Comparison of ENCODE assay signal across 14 cellular contexts in genomic region chr4:36286481-36286871, GRCh38. TPM values are rescaled to one million over a fixed set of nuclear protein-coding genes. Genes with fewer than 3 reads are reported as not detected.
DNase-seq lines count a peak whose midpoint lies in the region; ATAC-seq and TF ChIP-seq lines count a peak whose summit lies in the region.
"Had no signal": no experiment of that assay in that cellular context is flagged by ENCODE, and none has a peak within 500 bp of the region (broad histone marks: within the 10 kb centered on the region; RNA-seq: fewer than 3 reads in every experiment).

No MANE protein-coding gene starts in this region.

- H3K36me3 ChIP-seq in upper lobe of right lung, result no peaks in the 10 kb centered on the region

- ATAC-seq in activated CD4-positive, alpha-beta T cell treated with anti-CD3 and anti-CD28 coated beads for 36 hours, result no peak
- ATAC-seq in HG03103 (IDR thresholded peaks at IDR 0.05; ENCODE audit: low read depth, unreplicated experiment), result peak; percentile 14
- ATAC-seq in activated naive CD4-positive, alpha-beta T cell treated with anti-CD3 and anti-CD28 coated beads, Interleukin-2, amount 50 U/mL, for 72 hours, result no peak
- no peak for ATAC-seq in natural killer cell treated with Interleukin-12 subunit alpha and Interleukin-12 subunit beta and Interleukin-15 and Interleukin-18, amount 100 ng/mL, for 72 hours
- no peak for ATAC-seq in GM21515 (IDR thresholded peaks at IDR 0.05; ENCODE audit: unreplicated experiment)
- ATAC-seq in upper lobe of right lung, result no peak

- peaks cover 2% of the 10 kb centered on the region for H3K27me3 Mint-ChIP-seq in activated CD4-positive, alpha-beta T cell treated with anti-CD3 and anti-CD28 coated beads for 36 hours
- no peaks in the 10 kb centered on the region for H3K27me3 Mint-ChIP-seq in natural killer cell treated with Interleukin-12 subunit alpha and Interleukin-12 subunit beta and Interleukin-15 and Interleukin-18, amount 100 ng/mL, for 72 hours

- H3K9me3 Mint-ChIP-seq in activated CD4-positive, alpha-beta T cell treated with anti-CD3 and anti-CD28 coated beads for 36 hours (ENCODE audit: low read depth), result peaks cover 4% of the 10 kb centered on the region
- peaks cover 4 to 9% of the 10 kb centered on the region in 2 donors for H3K9me3 Mint-ChIP-seq in activated naive CD4-positive, alpha-beta T cell treated with anti-CD3 and anti-CD28 coated beads, Interleukin-2, amount 50 U/mL, for 72 hours
- no peaks in the 10 kb centered on the region for H3K9me3 Mint-ChIP-seq in natural killer cell treated with Interleukin-12 subunit alpha and Interleukin-12 subunit beta and Interleukin-15 and Interleukin-18, amount 100 ng/mL, for 72 hours

- no peaks in the 10 kb centered on the region for H3K27me3 ChIP-seq in upper lobe of right lung
- H3K27me3 ChIP-seq: foreskin keratinocyte had no signal

- no peaks in the 10 kb centered on the region for H3K4me1 ChIP-seq in upper lobe of right lung

- H3K9me3 ChIP-seq in upper lobe of right lung, result no peaks in the 10 kb centered on the region

- no peak for TF ChIP-seq CTCF in upper lobe of right lung (IDR thresholded peaks at IDR 0.05)

- peaks cover 50% of the 10 kb centered on the region for H3K4me1 Mint-ChIP-seq in activated CD4-positive, alpha-beta T cell treated with anti-CD3 and anti-CD28 coated beads for 36 hours
- H3K4me1 Mint-ChIP-seq in natural killer cell treated with Interleukin-12 subunit alpha and Interleukin-12 subunit beta and Interleukin-15 and Interleukin-18, amount 100 ng/mL, for 72 hours (ENCODE audit: low read depth in 2 of 2), result peaks cover 69 to 88% of the 10 kb centered on the region in 2 donors

- H3K27ac ChIP-seq in upper lobe of right lung, result no peak overlapping the region

- peak overlapping the region; percentile 82 for H3K27ac Mint-ChIP-seq in activated CD4-positive, alpha-beta T cell treated with anti-CD3 and anti-CD28 coated beads for 36 hours
- peak overlapping the region; percentile 58 to 98 for H3K27ac Mint-ChIP-seq in activated naive CD4-positive, alpha-beta T cell treated with anti-CD3 and anti-CD28 coated beads, Interleukin-2, amount 50 U/mL, for 72 hours
- H3K27ac Mint-ChIP-seq in natural killer cell treated with Interleukin-12 subunit alpha and Interleukin-12 subunit beta and Interleukin-15 and Interleukin-18, amount 100 ng/mL, for 72 hours, result peak overlapping the region; percentile 92 to 98

- no peak overlapping the region for H3K4me3 ChIP-seq in upper lobe of right lung

- H3K36me3 Mint-ChIP-seq in activated CD4-positive, alpha-beta T cell treated with anti-CD3 and anti-CD28 coated beads for 36 hours (ENCODE audit: low read depth), result peaks cover 4% of the 10 kb centered on the region
- H3K36me3 Mint-ChIP-seq in activated naive CD4-positive, alpha-beta T cell treated with anti-CD3 and anti-CD28 coated beads, Interleukin-2, amount 50 U/mL, for 72 hours, result peaks cover 5 to 42% of the 10 kb centered on the region in 2 donors
- H3K36me3 Mint-ChIP-seq in natural killer cell treated with Interleukin-12 subunit alpha and Interleukin-12 subunit beta and Interleukin-15 and Interleukin-18, amount 100 ng/mL, for 72 hours, result peaks cover 36% of the 10 kb centered on the region

- intact Hi-C loops in activated CD4-positive, alpha-beta T cell treated with anti-CD3 and anti-CD28 coated beads for 36 hours (cut with DNase I, micrococcal nuclease), result loop anchor here (1.0 to 2.0 kb wide), 12 partner anchors 18 to 316 kb away; partner anchors contain the start of gene ARAP2 (in 2 of the 2)
- intact Hi-C loops in upper lobe of right lung (cut with DNase I), result no loop called here

- POLR2A ChIA-PET in activated CD4-positive, alpha-beta T cell treated with anti-CD3 and anti-CD28 coated beads for 36 hours (lab: Charles Lee), result interaction anchor here (0.6 to 1.6 kb wide), 14 partner anchors 9 to 113 kb away, joined by 3 to 11 read pairs (median 5); partner anchors contain the start of gene ARAP2

- peak overlapping the region; percentile 4 for H3K4me3 Mint-ChIP-seq in activated CD4-positive, alpha-beta T cell treated with anti-CD3 and anti-CD28 coated beads for 36 hours
- peak overlapping the region; percentile 93 for H3K4me3 Mint-ChIP-seq in natural killer cell treated with Interleukin-12 subunit alpha and Interleukin-12 subunit beta and Interleukin-15 and Interleukin-18, amount 100 ng/mL, for 72 hours

- no peak for DNase-seq in activated CD4-positive, alpha-beta T cell treated with anti-CD3 and anti-CD28 coated beads for 36 hours
- DNase-seq in activated CD4-positive, alpha-beta T cell treated with anti-CD3 and anti-CD28 coated beads for 48 hours, result no peak
- DNase-seq in activated naive CD4-positive, alpha-beta T cell treated with anti-CD3 and anti-CD28 coated beads, Interleukin-2, amount 50 U/mL, for 72 hours (ENCODE audit: low spot score in 2 of 2), result no peak
- no peak for DNase-seq in natural killer cell treated with Interleukin-12 subunit alpha and Interleukin-12 subunit beta and Interleukin-15 and Interleukin-18, amount 100 ng/mL, for 72 hours (ENCODE audit: low spot score)
- DNase-seq in upper lobe of right lung, result no peak
- DNase-seq in activated CD4-positive, alpha-beta T cell treated with anti-CD3 and anti-CD28 coated beads for 1 hour, result no peak
- DNase-seq: islet precursor cell, NCI-H1092 treated with DMSO at 0.1 percent for 48 hours, retina had no signal

- CTCF ChIA-PET in activated CD4-positive, alpha-beta T cell treated with anti-CD3 and anti-CD28 coated beads for 36 hours (lab: Charles Lee), result interaction anchor here (0.7 to 1.6 kb wide), 10 partner anchors 28 to 109 kb away, joined by 3 to 7 read pairs (median 4); no protein-coding TSS in a partner anchor

RNA-seq across cellular contexts. Expression of gene DTHD1, which starts 5.1 kb away (rescaled TPM):
- total RNA-seq in activated CD4-positive, alpha-beta T cell treated with anti-CD3 and anti-CD28 coated beads for 36 hours, result under 1 TPM; 0.73 to 0.76 TPM
- total RNA-seq in activated naive CD4-positive, alpha-beta T cell treated with anti-CD3 and anti-CD28 coated beads, Interleukin-2, amount 50 U/mL, for 72 hours, result 1 to 10 TPM in 1 of 2 donors, under 1 TPM in 1; 0.20 to 3.6 TPM
- total RNA-seq in natural killer cell treated with Interleukin-12 subunit alpha and Interleukin-12 subunit beta and Interleukin-15 and Interleukin-18, amount 100 ng/mL, for 72 hours, result 10 to 100 TPM; 12.1 to 12.9 TPM
- total RNA-seq in upper lobe of right lung, result 0.55 TPM
- total RNA-seq: A172, foreskin keratinocyte, NCI-H460 had no signal

RNA-seq across cellular contexts. Expression of gene ARAP2, which starts 42.2 kb away (rescaled TPM):
- 10 to 100 TPM; 40.0 to 42.5 TPM for total RNA-seq in activated CD4-positive, alpha-beta T cell treated with anti-CD3 and anti-CD28 coated beads for 36 hours
- total RNA-seq in activated naive CD4-positive, alpha-beta T cell treated with anti-CD3 and anti-CD28 coated beads, Interleukin-2, amount 50 U/mL, for 72 hours, result 10 to 100 TPM; 24.5 to 90.8 TPM
- total RNA-seq in natural killer cell treated with Interleukin-12 subunit alpha and Interleukin-12 subunit beta and Interleukin-15 and Interleukin-18, amount 100 ng/mL, for 72 hours, result 100 to 1,000 TPM; 124 to 156 TPM
- total RNA-seq in upper lobe of right lung, result 57.2 TPM
